Comparison of ENCODE assay signal across 2 cellular contexts in the genomic region with DNA sequence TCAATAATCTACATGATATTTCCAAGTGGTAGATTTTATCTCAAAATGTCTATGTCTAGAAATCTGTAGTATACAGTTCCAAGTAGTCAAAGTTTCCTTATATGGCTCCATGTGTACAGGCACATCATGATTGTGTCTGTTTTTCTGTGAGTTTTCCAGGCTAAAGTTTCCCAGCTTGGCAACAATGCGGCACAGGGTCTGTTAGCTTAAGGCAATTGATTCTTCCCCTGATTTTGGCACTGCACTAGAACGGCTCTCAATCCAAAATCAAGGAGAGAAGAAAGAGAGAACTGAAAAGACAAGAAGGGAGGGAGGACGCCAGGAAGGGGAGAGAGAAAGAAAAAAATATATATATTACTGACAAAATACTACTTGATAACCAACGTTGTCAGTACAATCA.
TF ChIP-seq lines count a peak whose summit lies in the region.

No MANE protein-coding gene starts in this region.

TF ChIP-seq in A549, 52 proteins besides CTCF, POLR2A, EP300 and RAD21:
- TF ChIP-seq MYC (IDR thresholded peaks at IDR 0.05; ENCODE audit: borderline replicate concordance, low read length): no peak

TF ChIP-seq in IMR-90, 13 proteins besides CTCF, POLR2A, EP300 and RAD21:
- no peak for TF ChIP-seq CEBPB (IDR thresholded peaks at IDR 0.05; ENCODE audit: low read depth, low read length)
- no peak for TF ChIP-seq NFE2L2 (IDR thresholded peaks at IDR 0.05; ENCODE audit: low read depth, low read length)
- no peak for TF ChIP-seq MAZ (IDR thresholded peaks at IDR 0.05; ENCODE audit: borderline replicate concordance, low read depth, low read length)
- TF ChIP-seq FOS (IDR thresholded peaks at IDR 0.05; ENCODE audit: low read depth, low read length): no peak
- TF ChIP-seq, protein P1, sequence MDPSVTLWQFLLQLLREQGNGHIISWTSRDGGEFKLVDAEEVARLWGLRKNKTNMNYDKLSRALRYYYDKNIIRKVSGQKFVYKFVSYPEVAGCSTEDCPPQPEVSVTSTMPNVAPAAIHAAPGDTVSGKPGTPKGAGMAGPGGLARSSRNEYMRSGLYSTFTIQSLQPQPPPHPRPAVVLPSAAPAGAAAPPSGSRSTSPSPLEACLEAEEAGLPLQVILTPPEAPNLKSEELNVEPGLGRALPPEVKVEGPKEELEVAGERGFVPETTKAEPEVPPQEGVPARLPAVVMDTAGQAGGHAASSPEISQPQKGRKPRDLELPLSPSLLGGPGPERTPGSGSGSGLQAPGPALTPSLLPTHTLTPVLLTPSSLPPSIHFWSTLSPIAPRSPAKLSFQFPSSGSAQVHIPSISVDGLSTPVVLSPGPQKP (IDR thresholded peaks at IDR 0.05; ENCODE audit: borderline replicate concordance, low read depth, low read length): no peak
- no peak for TF ChIP-seq RFX5 (IDR thresholded peaks at IDR 0.05; ENCODE audit: low read depth, low read length)
- no peak for TF ChIP-seq CHD1 (IDR thresholded peaks at IDR 0.05; ENCODE audit: low read depth, low read length)
